19 cellular contexts compared by ENCODE assay signal in the genomic region with DNA sequence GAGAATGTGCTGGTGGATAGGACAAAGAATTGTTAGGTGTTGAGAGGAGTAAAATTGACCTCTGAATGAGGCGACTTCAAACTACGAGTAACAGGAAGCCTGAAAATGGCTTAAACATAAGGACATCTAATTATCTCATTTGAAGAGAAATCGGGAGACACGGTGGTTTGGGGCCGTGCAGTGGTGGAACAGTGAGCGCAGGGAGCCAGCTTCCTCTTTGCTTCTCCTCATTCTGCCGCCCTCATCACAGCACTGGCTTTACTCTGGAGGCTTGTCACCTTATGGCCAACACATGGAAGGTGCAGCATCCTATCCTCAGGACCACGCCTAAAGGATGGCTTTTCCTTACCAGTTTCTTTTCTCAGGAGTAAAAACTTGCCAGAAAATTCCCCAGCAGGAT.
"Had no signal": no experiment of that assay in that cellular context is flagged by ENCODE, and none has a peak within 500 bp of the region (broad histone marks: within the 10 kb centered on the region; RNA-seq: fewer than 3 reads in every experiment).

No MANE protein-coding gene starts in this region.

- H3K9me3 ChIP-seq: esophagus muscularis mucosa, gastroesophageal sphincter, heart right ventricle, left lung, lower lobe of right lung had no signal

- ATAC-seq: foreskin keratinocyte; gastroesophageal sphincter; heart right ventricle; left cardiac atrium; left lung; left ventricle myocardium superior; lower lobe of right lung; naive thymus-derived CD4-positive, alpha-beta T cell had no signal

- H3K4me1 ChIP-seq: gastroesophageal sphincter, left lung, lower lobe of right lung had no signal

- H3K4me3 Mint-ChIP-seq: memory B cell; naive thymus-derived CD4-positive, alpha-beta T cell had no signal

- H3K36me3 ChIP-seq: esophagus muscularis mucosa had no signal

- H3K27me3 Mint-ChIP-seq: memory B cell; naive thymus-derived CD4-positive, alpha-beta T cell had no signal

- H3K4me3 ChIP-seq: coronary artery, dorsolateral prefrontal cortex, esophagus muscularis mucosa, gastroesophageal sphincter, heart right ventricle, left lung, lower lobe of right lung had no signal

- DNase-seq: dermis blood vessel endothelial cell; dorsolateral prefrontal cortex; effector CD4-positive, alpha-beta T cell; effector memory CD4-positive, alpha-beta T cell; foreskin keratinocyte; head of caudate nucleus; heart right ventricle; hippocampal formation; left cardiac atrium; left ventricle myocardium superior; lower lobe of right lung; mesendoderm; midbrain; naive thymus-derived CD4-positive, alpha-beta T cell had no signal

- H3K9me3 Mint-ChIP-seq: memory B cell; naive thymus-derived CD4-positive, alpha-beta T cell had no signal

- H3K27ac ChIP-seq: coronary artery, dorsolateral prefrontal cortex, esophagus muscularis mucosa, foreskin keratinocyte, gastroesophageal sphincter, heart right ventricle, left lung, lower lobe of right lung had no signal

- H3K27ac Mint-ChIP-seq: memory B cell had no signal

- H3K27me3 ChIP-seq: dorsolateral prefrontal cortex, esophagus muscularis mucosa, foreskin keratinocyte, gastroesophageal sphincter, heart right ventricle, left lung had no signal
